8 cellular contexts compared by ENCODE assay signal in genomic region chr14:55028476-55028875, GRCh38. TPM values are rescaled to one million over a fixed set of nuclear protein-coding genes. Genes with fewer than 3 reads are reported as not detected.
DNase-seq lines count a peak whose midpoint lies in the region; ATAC-seq, FAIRE-seq and TF ChIP-seq lines count a peak whose summit lies in the region.

No MANE protein-coding gene starts in this region.

- no peak for FAIRE-seq in frontal cortex (lab: Jason Lieb, UNC)

- H3K36me3 Mint-ChIP-seq in activated naive CD4-positive, alpha-beta T cell treated with anti-CD3 and anti-CD28 coated beads, Interleukin-2, amount 50 U/mL, for 24 hours: peaks cover 5% of the 10 kb centered on the region
- H3K36me3 Mint-ChIP-seq in activated naive CD4-positive, alpha-beta T cell treated with anti-CD3 and anti-CD28 coated beads, Interleukin-2, amount 50 U/mL, for 72 hours: peaks cover 37% of the 10 kb centered on the region in 2 donors
- H3K36me3 Mint-ChIP-seq in activated CD4-positive, alpha-beta memory T cell treated with anti-CD3 and anti-CD28 coated beads for 36 hours: peaks cover 17% of the 10 kb centered on the region
- H3K36me3 Mint-ChIP-seq in glutamatergic neuron (ENCODE audit: unreplicated experiment): no peaks in the 10 kb centered on the region

- POLR2A ChIA-PET in activated CD4-positive, alpha-beta memory T cell treated with anti-CD3 and anti-CD28 coated beads for 36 hours (lab: Charles Lee): interaction anchor here (3.8 kb wide), 1 partner anchor 23 kb away, joined by 48 read pairs; the partner anchor contains the start of gene MAPK1IP1L

- H3K4me1 Mint-ChIP-seq in activated naive CD4-positive, alpha-beta T cell treated with anti-CD3 and anti-CD28 coated beads, Interleukin-2, amount 50 U/mL, for 24 hours: peaks cover 48% of the 10 kb centered on the region
- peaks cover 44% of the 10 kb centered on the region for H3K4me1 Mint-ChIP-seq in activated CD4-positive, alpha-beta memory T cell treated with anti-CD3 and anti-CD28 coated beads for 36 hours (ENCODE audit: low read depth)
- H3K4me1 Mint-ChIP-seq in glutamatergic neuron (ENCODE audit: low read depth, unreplicated experiment): peaks cover 40% of the 10 kb centered on the region

- peak overlapping the region; percentile 32 for H3K27ac Mint-ChIP-seq in activated naive CD4-positive, alpha-beta T cell treated with anti-CD3 and anti-CD28 coated beads, Interleukin-2, amount 50 U/mL, for 24 hours
- peak overlapping the region in 1 of 2 donors; percentile 99 for H3K27ac Mint-ChIP-seq in activated naive CD4-positive, alpha-beta T cell treated with anti-CD3 and anti-CD28 coated beads, Interleukin-2, amount 50 U/mL, for 72 hours
- H3K27ac Mint-ChIP-seq in activated CD4-positive, alpha-beta memory T cell treated with anti-CD3 and anti-CD28 coated beads for 36 hours: no peak overlapping the region
- peak overlapping the region; percentile 92 for H3K27ac Mint-ChIP-seq in glutamatergic neuron (ENCODE audit: unreplicated experiment)

- H3K4me3 ChIP-seq in thymus (ENCODE audit: low read length): peak overlapping the region; percentile 95

- CTCF ChIA-PET in activated CD4-positive, alpha-beta memory T cell treated with anti-CD3 and anti-CD28 coated beads for 36 hours (lab: Charles Lee): interaction anchor here (0.6 to 3.9 kb wide), 2 partner anchors 23 to 61 kb away, joined by 3 to 44 read pairs; partner anchors contain the start of gene MAPK1IP1L

- H3K9me3 Mint-ChIP-seq in activated naive CD4-positive, alpha-beta T cell treated with anti-CD3 and anti-CD28 coated beads, Interleukin-2, amount 50 U/mL, for 24 hours: no peaks in the 10 kb centered on the region
- no peaks in the 10 kb centered on the region for H3K9me3 Mint-ChIP-seq in activated naive CD4-positive, alpha-beta T cell treated with anti-CD3 and anti-CD28 coated beads, Interleukin-2, amount 50 U/mL, for 72 hours
- no peaks in the 10 kb centered on the region for H3K9me3 Mint-ChIP-seq in activated CD4-positive, alpha-beta memory T cell treated with anti-CD3 and anti-CD28 coated beads for 36 hours
- H3K9me3 Mint-ChIP-seq in glutamatergic neuron (ENCODE audit: unreplicated experiment): peaks cover 8% of the 10 kb centered on the region

- H3K4me1 ChIP-seq in thymus (ENCODE audit: control insufficient read depth, insufficient read depth, low read length): peaks cover 7% of the 10 kb centered on the region

- no peaks in the 10 kb centered on the region for H3K9me3 ChIP-seq in thymus (ENCODE audit: control insufficient read depth)

- H3K27ac ChIP-seq in thymus (ENCODE audit: low read depth): no peak overlapping the region

- H3K27me3 Mint-ChIP-seq in activated naive CD4-positive, alpha-beta T cell treated with anti-CD3 and anti-CD28 coated beads, Interleukin-2, amount 50 U/mL, for 24 hours: no peaks in the 10 kb centered on the region
- no peaks in the 10 kb centered on the region for H3K27me3 Mint-ChIP-seq in activated CD4-positive, alpha-beta memory T cell treated with anti-CD3 and anti-CD28 coated beads for 36 hours
- peaks cover 3% of the 10 kb centered on the region for H3K27me3 Mint-ChIP-seq in glutamatergic neuron (ENCODE audit: unreplicated experiment)

- no peaks in the 10 kb centered on the region for H3K36me3 ChIP-seq in thymus (ENCODE audit: control insufficient read depth, insufficient read depth)

- no peaks in the 10 kb centered on the region for H3K27me3 ChIP-seq in thymus (ENCODE audit: control insufficient read depth, insufficient read depth)

- no peak for ATAC-seq in activated naive CD4-positive, alpha-beta T cell treated with anti-CD3 and anti-CD28 coated beads, Interleukin-2, amount 50 U/mL, for 72 hours

- intact Hi-C loops in activated CD4-positive, alpha-beta memory T cell treated with anti-CD3 and anti-CD28 coated beads for 36 hours (cut with micrococcal nuclease): no loop called here

- DNase-seq in activated naive CD4-positive, alpha-beta T cell treated with anti-CD3 and anti-CD28 coated beads, Interleukin-2, amount 50 U/mL, for 72 hours (ENCODE audit: low spot score in 2 of 2): no peak
- no peak for DNase-seq in activated CD4-positive, alpha-beta memory T cell treated with anti-CD3 and anti-CD28 coated beads for 36 hours
- no peak for DNase-seq in glutamatergic neuron
- DNase-seq in NCI-H2227 treated with DMSO at 0.1 percent for 48 hours (lab: John Stamatoyannopoulos, UW): no peak
- no peak for DNase-seq in stimulated activated CD4-positive, alpha-beta T cell treated with anti-CD3 and anti-CD28 coated beads, Interleukin-12 subunit alpha, Interleukin-12 subunit beta, amount 100 ng/mL, for 4 hours
- DNase-seq in frontal cortex (ENCODE audit: low spot score in 2 of 2): no peak

- no peak for TF ChIP-seq CTCF in glutamatergic neuron (IDR thresholded peaks at IDR 0.05; ENCODE audit: partially characterized antibody, unreplicated experiment)

- peak overlapping the region; percentile 94 for H3K4me3 Mint-ChIP-seq in activated naive CD4-positive, alpha-beta T cell treated with anti-CD3 and anti-CD28 coated beads, Interleukin-2, amount 50 U/mL, for 24 hours
- H3K4me3 Mint-ChIP-seq in activated CD4-positive, alpha-beta memory T cell treated with anti-CD3 and anti-CD28 coated beads for 36 hours: peak overlapping the region; percentile 93
- peak overlapping the region; percentile 97 for H3K4me3 Mint-ChIP-seq in glutamatergic neuron (ENCODE audit: unreplicated experiment)

- 91% methylated on average over 4 of the region's 4 CpGs for WGBS in thymus

RNA-seq across cellular contexts. Expression of gene SOCS4, which starts 1.4 kb away (rescaled TPM):
- 10 to 100 TPM; 26.6 to 33.7 TPM for total RNA-seq in activated naive CD4-positive, alpha-beta T cell treated with anti-CD3 and anti-CD28 coated beads, Interleukin-2, amount 50 U/mL, for 72 hours
- 10 to 100 TPM; 24.4 to 25.3 TPM for total RNA-seq in activated CD4-positive, alpha-beta memory T cell treated with anti-CD3 and anti-CD28 coated beads for 36 hours
- 39.1 TPM for total RNA-seq in glutamatergic neuron (ENCODE audit: unreplicated experiment)
- 12.9 TPM for polyA plus RNA-seq in thymus
- 44.0 TPM for total RNA-seq in frontal cortex

RNA-seq across cellular contexts. Expression of gene WDHD1, which starts 1.6 kb away (rescaled TPM):
- 10 to 100 TPM; 60.7 to 64.8 TPM for total RNA-seq in activated naive CD4-positive, alpha-beta T cell treated with anti-CD3 and anti-CD28 coated beads, Interleukin-2, amount 50 U/mL, for 72 hours
- total RNA-seq in activated CD4-positive, alpha-beta memory T cell treated with anti-CD3 and anti-CD28 coated beads for 36 hours: 10 to 100 TPM; 62.4 to 63.2 TPM
- total RNA-seq in glutamatergic neuron (ENCODE audit: unreplicated experiment) (13.9 TPM), frontal cortex (9.0 TPM)
- polyA plus RNA-seq in thymus: 3.7 TPM

RNA-seq across cellular contexts. Expression of gene MAPK1IP1L, which starts 23.0 kb away (rescaled TPM):
- 100 to 1,000 TPM in 1 of 2 donors, 10 to 100 TPM in 1; 66.5 to 101 TPM for total RNA-seq in activated naive CD4-positive, alpha-beta T cell treated with anti-CD3 and anti-CD28 coated beads, Interleukin-2, amount 50 U/mL, for 72 hours
- total RNA-seq in activated CD4-positive, alpha-beta memory T cell treated with anti-CD3 and anti-CD28 coated beads for 36 hours: 10 to 100 TPM; 85.5 to 89.1 TPM
- 97.9 TPM for total RNA-seq in glutamatergic neuron (ENCODE audit: unreplicated experiment)
- polyA plus RNA-seq in thymus: 42.1 TPM
- 17.9 TPM for total RNA-seq in frontal cortex
